23 cellular contexts compared by ENCODE assay signal in the genomic region with DNA sequence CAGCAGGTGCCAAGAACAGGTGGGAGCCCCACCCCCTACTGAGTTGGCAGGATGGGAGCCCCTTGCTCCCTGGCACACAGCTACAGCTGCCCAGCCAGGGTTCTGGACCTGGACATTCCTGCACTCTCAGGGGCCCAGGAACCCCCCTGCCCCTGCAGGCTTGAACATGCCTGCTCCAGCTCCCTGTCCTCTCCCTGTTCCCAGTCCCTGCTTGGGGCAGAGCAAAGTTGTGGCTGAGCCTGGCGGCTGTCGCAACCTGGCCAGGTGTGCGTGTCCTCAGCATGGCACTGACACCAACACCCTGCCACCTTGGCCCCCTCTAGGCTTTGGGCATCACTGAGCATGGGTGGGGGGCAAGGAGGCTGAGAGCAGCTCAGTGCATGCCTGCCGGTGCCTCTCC.
DNase-seq lines count a peak whose midpoint lies in the region; ATAC-seq, FAIRE-seq and TF ChIP-seq lines count a peak whose summit lies in the region.
"Had no signal": no experiment of that assay in that cellular context is flagged by ENCODE, and none has a peak within 500 bp of the region (broad histone marks: within the 10 kb centered on the region; RNA-seq: fewer than 3 reads in every experiment).

No MANE protein-coding gene starts in this region.

- no peak overlapping the region for H3K27ac ChIP-seq in BLaER1
- no peak overlapping the region for H3K27ac ChIP-seq in kidney (ENCODE audit: low read depth in 2 of 2, low read length in 2 of 2)
- no peak overlapping the region for H3K27ac ChIP-seq in upper lobe of right lung
- H3K27ac ChIP-seq: A549 had no signal

- 0 out of 2 replicates have a peak overlapping the region, but pooled peaks have one; percentile 11 for H3K4me3 ChIP-seq in BLaER1
- no peak overlapping the region for H3K4me3 ChIP-seq in kidney (ENCODE audit: low read length in 2 of 2)
- H3K4me3 ChIP-seq in upper lobe of right lung: no peak overlapping the region
- H3K4me3 ChIP-seq: A549 had no signal

- peaks cover 8 to 15% of the 10 kb centered on the region in 2 donors for H3K36me3 Mint-ChIP-seq in stimulated activated naive B cell treated with anti-CD40 and anti-IgM and Interleukin-4, amounts not matched to agents 10 μg/mL and 1 μg/mL and 100 μg/mL, for 72 hours
- peaks cover 12% of the 10 kb centered on the region for H3K36me3 Mint-ChIP-seq in activated naive CD4-positive, alpha-beta T cell treated with anti-CD3 and anti-CD28 coated beads for 36 hours (ENCODE audit: low read depth)

- intact Hi-C loops in kidney (cut with DNase I): no loop called here
- intact Hi-C loops in posterior vena cava (cut with DNase I): no loop called here
- intact Hi-C loops in upper lobe of right lung (cut with DNase I): no loop called here
- intact Hi-C loops in activated naive CD4-positive, alpha-beta T cell treated with anti-CD3 and anti-CD28 coated beads for 36 hours (cut with micrococcal nuclease): no loop called here

- H3K36me3 ChIP-seq in BLaER1 (0 out of 2 replicates have a peak, but pooled peaks cover 8% of the 10 kb centered on the region), kidney (ENCODE audit: control insufficient read depth in 1 of 2, insufficient read depth in 2 of 2, low read length in 2 of 2) (no peaks in the 10 kb centered on the region), upper lobe of right lung (no peaks in the 10 kb centered on the region)
- H3K36me3 ChIP-seq: BE2C had no signal

- peaks cover 11 to 20% of the 10 kb centered on the region in 2 donors for H3K9me3 Mint-ChIP-seq in stimulated activated naive B cell treated with anti-CD40 and anti-IgM and Interleukin-4, amounts not matched to agents 10 μg/mL and 1 μg/mL and 100 μg/mL, for 72 hours
- H3K9me3 Mint-ChIP-seq in activated naive CD4-positive, alpha-beta T cell treated with anti-CD3 and anti-CD28 coated beads for 36 hours: peaks cover 19% of the 10 kb centered on the region

- H3K27me3 Mint-ChIP-seq in stimulated activated naive B cell treated with anti-CD40 and anti-IgM and Interleukin-4, amounts not matched to agents 10 μg/mL and 1 μg/mL and 100 μg/mL, for 72 hours: no peaks in the 10 kb centered on the region
- H3K27me3 Mint-ChIP-seq in activated naive CD4-positive, alpha-beta T cell treated with anti-CD3 and anti-CD28 coated beads for 36 hours (ENCODE audit: low read depth): no peaks in the 10 kb centered on the region
- H3K27me3 Mint-ChIP-seq: CD4-positive, alpha-beta memory T cell had no signal

- H3K4me1 ChIP-seq in BLaER1 (no peaks in the 10 kb centered on the region), kidney (ENCODE audit: control insufficient read depth in 1 of 2, insufficient read depth in 1 of 2, low read depth in 1 of 2, low read length in 2 of 2) (no peaks in the 10 kb centered on the region), upper lobe of right lung (no peaks in the 10 kb centered on the region)
- H3K4me1 ChIP-seq: A549, BE2C had no signal

- no peaks in the 10 kb centered on the region for H4K20me1 ChIP-seq in BLaER1

- no peak for FAIRE-seq in kidney (lab: Jason Lieb, UNC)
- FAIRE-seq: A549, G401.6, GM12892 had no signal

- H3K4me1 Mint-ChIP-seq in stimulated activated naive B cell treated with anti-CD40 and anti-IgM and Interleukin-4, amounts not matched to agents 10 μg/mL and 1 μg/mL and 100 μg/mL, for 72 hours: no peaks in the 10 kb centered on the region
- H3K4me1 Mint-ChIP-seq in activated naive CD4-positive, alpha-beta T cell treated with anti-CD3 and anti-CD28 coated beads for 36 hours (ENCODE audit: low read depth): no peaks in the 10 kb centered on the region
- H3K4me1 Mint-ChIP-seq: CD4-positive, alpha-beta memory T cell had no signal

- CTCF ChIA-PET in activated naive CD4-positive, alpha-beta T cell treated with anti-CD3 and anti-CD28 coated beads for 36 hours (lab: Charles Lee): no interaction called here

- no peak overlapping the region for H3K4me2 ChIP-seq in BLaER1
- H3K4me2 ChIP-seq: A549 had no signal

- TF ChIP-seq CTCF in kidney (IDR thresholded peaks at IDR 0.05; ENCODE audit: borderline replicate concordance, extremely low read depth, insufficient read depth) (no peak), upper lobe of right lung (IDR thresholded peaks at IDR 0.05) (no peak)

- H3K27ac Mint-ChIP-seq in stimulated activated naive B cell treated with anti-CD40 and anti-IgM and Interleukin-4, amounts not matched to agents 10 μg/mL and 1 μg/mL and 100 μg/mL, for 72 hours: no peak overlapping the region
- no peak overlapping the region for H3K27ac Mint-ChIP-seq in activated naive CD4-positive, alpha-beta T cell treated with anti-CD3 and anti-CD28 coated beads for 36 hours
- H3K27ac Mint-ChIP-seq: CD4-positive, alpha-beta memory T cell had no signal

- H3K4me3 Mint-ChIP-seq in stimulated activated naive B cell treated with anti-CD40 and anti-IgM and Interleukin-4, amounts not matched to agents 10 μg/mL and 1 μg/mL and 100 μg/mL, for 72 hours: no peak overlapping the region
- no peak overlapping the region for H3K4me3 Mint-ChIP-seq in activated naive CD4-positive, alpha-beta T cell treated with anti-CD3 and anti-CD28 coated beads for 36 hours
- H3K4me3 Mint-ChIP-seq: CD4-positive, alpha-beta memory T cell had no signal

- H3K9me3 ChIP-seq in BLaER1: peaks cover 31% of the 10 kb centered on the region
- H3K9me3 ChIP-seq in kidney (ENCODE audit: control insufficient read depth in 1 of 2, low read length in 2 of 2): no peaks in the 10 kb centered on the region
- H3K9me3 ChIP-seq in upper lobe of right lung: peaks cover 9% of the 10 kb centered on the region
- H3K9me3 ChIP-seq: A549, BE2C had no signal

- no peaks in the 10 kb centered on the region for H3K27me3 ChIP-seq in BLaER1
- no peaks in the 10 kb centered on the region for H3K27me3 ChIP-seq in upper lobe of right lung
- H3K27me3 ChIP-seq: BE2C had no signal

- H3K9ac ChIP-seq in BLaER1 (no peak overlapping the region), kidney (ENCODE audit: low read length in 2 of 2) (no peak overlapping the region)

- ATAC-seq in upper lobe of right lung: peak; percentile 36
- no peak for ATAC-seq in stimulated activated naive B cell treated with anti-CD40 and anti-IgM and Interleukin-4, amounts not matched to agents 10 μg/mL and 1 μg/mL and 100 μg/mL, for 72 hours (replicated peaks)
- ATAC-seq: A549 had no signal

- DNase-seq in kidney: peak; percentile 54
- DNase-seq in posterior vena cava (ENCODE audit: low spot score): peak; percentile 64
- no peak for DNase-seq in upper lobe of right lung
- DNase-seq in NCI-H748 treated with DMSO at 0.1 percent for 48 hours (lab: John Stamatoyannopoulos, UW): no peak
- DNase-seq in stimulated activated naive B cell treated with anti-CD40 and anti-IgM and Interleukin-4, amounts not matched to agents 10 μg/mL and 1 μg/mL and 100 μg/mL, for 72 hours: no peak
- DNase-seq in activated naive CD4-positive, alpha-beta T cell treated with anti-CD3 and anti-CD28 coated beads for 36 hours: no peak
- DNase-seq: 8988T; ACHN; AML-193; BE2C; C1 segment of cervical spinal cord; Calu3; CD4-positive, alpha-beta memory T cell; COR-L47; DMS153; DND-41; GOT3; H7; HCEC 1CT had no signal

Comparison
In these comparisons a context has a peak if more than half of its experiments do, and no peak if none do; other contexts are left out.
1. DNase-seq: peak in kidney (single experiment) and posterior vena cava (single experiment); none in upper lobe of right lung (single experiment), NCI-H748 treated with DMSO at 0.1 percent for 48 hours (single experiment), stimulated activated naive B cell treated with anti-CD40 and anti-IgM and Interleukin-4, amounts not matched to agents 10 μg/mL and 1 μg/mL and 100 μg/mL, for 72 hours (single experiment) and activated naive CD4-positive, alpha-beta T cell treated with anti-CD3 and anti-CD28 coated beads for 36 hours (single experiment).